ENCODE assay signal across 9 cellular contexts in genomic region chr2:20595439-20596192, GRCh38. TPM values are rescaled to one million over a fixed set of nuclear protein-coding genes. Genes with fewer than 3 reads are reported as not detected.
DNase-seq lines count a peak whose midpoint lies in the region; ATAC-seq and TF ChIP-seq lines count a peak whose summit lies in the region.
"Had no signal": no experiment of that assay in that cellular context is flagged by ENCODE, and none has a peak within 500 bp of the region (broad histone marks: within the 10 kb centered on the region; RNA-seq: fewer than 3 reads in every experiment).

No MANE protein-coding gene starts in this region.

- H3K4me3 Mint-ChIP-seq in natural killer cell = peak overlapping the region; percentile 81

- H3K9ac ChIP-seq in HCT116 (ENCODE audit: low read length) = no peak overlapping the region
- H3K9ac ChIP-seq in mammary epithelial cell (ENCODE audit: insufficient read depth, low read length) = no peak overlapping the region

- TF ChIP-seq CTCF in HCT116 (IDR thresholded peaks at IDR 0.05 in 2 of 3, conservative IDR thresholded peaks at IDR 0.05 in 1 of 3; ENCODE audit: borderline replicate concordance in 1 of 3, insufficient read depth in 1 of 3, low read depth in 2 of 3, low read length in 2 of 3) (0 out of 6 replicates have a peak, but pooled peaks of 1 of the 3 experiments have one; percentile 4), mammary epithelial cell (conservative IDR thresholded peaks at IDR 0.05 in 1 of 2, IDR thresholded peaks at IDR 0.05 in 1 of 2; ENCODE audit: extremely low read depth in 1 of 2, insufficient read depth in 1 of 2, low read depth in 1 of 2, low read length in 2 of 2) (no peak), natural killer cell (IDR thresholded peaks at IDR 0.05) (no peak)

- H3K27me3 ChIP-seq in HCT116 (ENCODE audit: insufficient read depth, low read length) = no peaks in the 10 kb centered on the region
- no peaks in the 10 kb centered on the region for H3K27me3 ChIP-seq in mammary epithelial cell (ENCODE audit: insufficient read depth, low read length)
- H3K27me3 ChIP-seq: pancreas had no signal

- no peaks in the 10 kb centered on the region for H3K36me3 Mint-ChIP-seq in natural killer cell

- peaks cover 27 to 29% of the 10 kb centered on the region in 2 donors for H3K4me1 Mint-ChIP-seq in natural killer cell

- intact Hi-C loops in HCT116 (cut with micrococcal nuclease) = no loop called here
- intact Hi-C loops in mammary epithelial cell (cut with micrococcal nuclease) = no loop called here
- intact Hi-C loops in natural killer cell (cut with micrococcal nuclease) = no loop called here

- H3K36me3 ChIP-seq in HCT116 (ENCODE audit: control insufficient read depth in 1 of 2, insufficient read depth in 2 of 2, low read length in 2 of 2) (no peaks in the 10 kb centered on the region), mammary epithelial cell (ENCODE audit: insufficient read depth, low read length) (no peaks in the 10 kb centered on the region)
- H3K36me3 ChIP-seq: pancreas had no signal

- dilution Hi-C loops in mammary epithelial cell (cut with HindIII; ENCODE audit: low sequenced_read_pairs) = loop anchor here (5.0 kb wide), 1 partner anchor 78 kb away; no protein-coding TSS in a partner anchor

- H3K9me3 ChIP-seq in HCT116 (ENCODE audit: control insufficient read depth in 1 of 2, insufficient read depth in 1 of 2, low read depth in 1 of 2, low read length in 2 of 2) = no peaks in the 10 kb centered on the region
- no peaks in the 10 kb centered on the region for H3K9me3 ChIP-seq in mammary epithelial cell (replicated peaks; ENCODE audit: insufficient read depth, low read length)
- H3K9me3 ChIP-seq: pancreas had no signal

- no peaks in the 10 kb centered on the region for H3K9me3 Mint-ChIP-seq in natural killer cell

- POLR2A ChIA-PET in HCT116 (lab: Charles Lee) = interaction anchor here (2.9 kb wide), 1 partner anchor 149 kb away, joined by 17 read pairs; the partner anchor contains the start of gene RHOB

- H3K4me2 ChIP-seq in HCT116 (ENCODE audit: low read length) (peak overlapping the region; percentile 39), mammary epithelial cell (ENCODE audit: insufficient read depth, low read depth, low read length) (no peak overlapping the region)

- peaks cover 27 to 52% of the 10 kb centered on the region in 2 experiments for H3K4me1 ChIP-seq in HCT116 (ENCODE audit: control insufficient read depth in 1 of 2, insufficient read depth in 2 of 2, low read length in 2 of 2)
- H3K4me1 ChIP-seq in mammary epithelial cell (ENCODE audit: insufficient read depth, low read length) = peaks cover 30% of the 10 kb centered on the region

- RAD21 ChIA-PET in HCT116 (lab: Charles Lee; ENCODE audit: low non-redundant PET in 1 of 2, low total read pairs in 2 of 2, uncharacterized antibody in 2 of 2, unreplicated experiment in 2 of 2) = no interaction called here

- no peak for TF ChIP-seq RAD21 in HCT116 (IDR thresholded peaks at IDR 0.05; ENCODE audit: low read depth)

- no peak for TF ChIP-seq POLR2A in HCT116 (IDR thresholded peaks at IDR 0.05; ENCODE audit: borderline replicate concordance, extremely low read depth, insufficient read depth, insufficient read length)

- H2AFZ ChIP-seq in HCT116 (ENCODE audit: low read depth, low read length, poor library complexity, severe bottlenecking) (no peak overlapping the region), mammary epithelial cell (ENCODE audit: low read depth, low read length) (no peak overlapping the region)

- H3K9me2 ChIP-seq in HCT116 (ENCODE audit: insufficient read depth) = no peaks in the 10 kb centered on the region

- in situ Hi-C loops in mammary epithelial cell (cut with MboI; ENCODE audit: low sequenced_read_pairs in 2 of 2) = no loop called here

- no peaks in the 10 kb centered on the region for H3K27me3 Mint-ChIP-seq in natural killer cell (ENCODE audit: low read depth in 2 of 2)

- CTCF ChIA-PET in HCT116 (lab: Charles Lee) = interaction anchor here (0.7 to 0.8 kb wide), 2 partner anchors 47 to 86 kb away, joined by 3 to 4 read pairs; no protein-coding TSS in a partner anchor
- CTCF ChIA-PET in mammary epithelial cell (lab: Charles Lee; ENCODE audit: low non-redundant PET) = no interaction called here

- H4K20me1 ChIP-seq in HCT116 (ENCODE audit: insufficient read depth) (no peaks in the 10 kb centered on the region), mammary epithelial cell (ENCODE audit: insufficient read depth, low read length) (no peaks in the 10 kb centered on the region)

- H3K79me2 ChIP-seq in HCT116 (ENCODE audit: insufficient read depth, low read length) (no peaks in the 10 kb centered on the region), mammary epithelial cell (ENCODE audit: insufficient read depth, low read length) (no peaks in the 10 kb centered on the region)

- no peak overlapping the region for H3K4me3 ChIP-seq in HCT116 (replicated peaks in 1 of 2; ENCODE audit: low read depth in 1 of 2, low read length in 2 of 2)
- no peak overlapping the region for H3K4me3 ChIP-seq in mammary epithelial cell (replicated peaks in 1 of 3; ENCODE audit: insufficient read depth in 1 of 3, low read depth in 2 of 3, low read length in 3 of 3)
- H3K4me3 ChIP-seq: pancreas had no signal

- H3K27ac ChIP-seq in HCT116 (ENCODE audit: low read depth, low read length) (no peak overlapping the region; the same call in 1 of the 2 replicates), mammary epithelial cell (ENCODE audit: insufficient read depth, low read depth, low read length) (no peak overlapping the region)

- peak; percentile 87 for ATAC-seq in GM18520 (IDR thresholded peaks at IDR 0.05; ENCODE audit: unreplicated experiment)
- peak; percentile 15; the same call in 1 of the 2 replicates for ATAC-seq in HCT116
- peak; percentile 88 to 92 (median 89) for ATAC-seq in natural killer cell

- DNase-seq in HCT116 (ENCODE audit: low read depth, low spot score) (no peak), MV-4-11 (lab: John Stamatoyannopoulos, UW) (peak; percentile 81), mammary epithelial cell (peak; percentile 51), natural killer cell (peak; percentile 36), amniotic stem cell (lab: John Stamatoyannopoulos, UW) (no peak), COR-L47 (lab: John Stamatoyannopoulos, UW) (no peak), SW 1271 (lab: John Stamatoyannopoulos, UW) (no peak)

- peak overlapping the region; percentile 94 to 98 for H3K27ac Mint-ChIP-seq in natural killer cell

- 91% methylated on average over 10 of the region's 14 CpGs for WGBS in mammary epithelial cell (ENCODE audit: low coverage, missing lambda C conversion rate)

- BruUV-seq in HCT116 (replicated peaks; lab: Mats Ljungman, UMichigan) (no TSS peak), mammary epithelial cell (replicated peaks; lab: Mats Ljungman, UMichigan) (no TSS peak)

TF ChIP-seq in HCT116, 20 proteins besides CTCF, POLR2A, EP300 and RAD21:
- TF ChIP-seq EZH2 (IDR thresholded peaks at IDR 0.05) (no peak), MAX (IDR thresholded peaks at IDR 0.05) (peak; percentile 13; the same call in 1 of the 2 replicates), TCF7L2 (IDR thresholded peaks at IDR 0.05; ENCODE audit: borderline replicate concordance, extremely low read depth, insufficient read depth, insufficient read length) (peak; percentile 19)

RNA-seq across cellular contexts. Expression of gene HS1BP3, which starts 55.3 kb away (rescaled TPM):
- total RNA-seq in HCT116 (2021; ENCODE audit: unreplicated experiment) (17.1 TPM), mammary epithelial cell (10 to 100 TPM; 20.5 to 26.5 TPM), natural killer cell (10 to 100 TPM; 17.4 to 25.7 (median 22.8) TPM)
- polyA plus RNA-seq in HCT116 (2012) = 13.2 and 15.7 TPM in 2 replicates
- polyA plus RNA-seq in mammary epithelial cell = 13.4 TPM
- polyA minus RNA-seq in mammary epithelial cell = 27.1 TPM

Comparison
In these comparisons a context has a peak if more than half of its experiments do, and no peak if none do; other contexts are left out.
1. ATAC-seq: peak in every context shown above with its lines; median percentile 89 in natural killer cell; 87 in GM18520; 15 in HCT116.
2. DNase-seq: peak in MV-4-11 (single experiment), mammary epithelial cell (single experiment) and natural killer cell (single experiment); none in HCT116 (single experiment), amniotic stem cell (single experiment), COR-L47 (single experiment) and SW 1271 (0 of 2).